10 cellular contexts compared by ENCODE assay signal in the genomic region with DNA sequence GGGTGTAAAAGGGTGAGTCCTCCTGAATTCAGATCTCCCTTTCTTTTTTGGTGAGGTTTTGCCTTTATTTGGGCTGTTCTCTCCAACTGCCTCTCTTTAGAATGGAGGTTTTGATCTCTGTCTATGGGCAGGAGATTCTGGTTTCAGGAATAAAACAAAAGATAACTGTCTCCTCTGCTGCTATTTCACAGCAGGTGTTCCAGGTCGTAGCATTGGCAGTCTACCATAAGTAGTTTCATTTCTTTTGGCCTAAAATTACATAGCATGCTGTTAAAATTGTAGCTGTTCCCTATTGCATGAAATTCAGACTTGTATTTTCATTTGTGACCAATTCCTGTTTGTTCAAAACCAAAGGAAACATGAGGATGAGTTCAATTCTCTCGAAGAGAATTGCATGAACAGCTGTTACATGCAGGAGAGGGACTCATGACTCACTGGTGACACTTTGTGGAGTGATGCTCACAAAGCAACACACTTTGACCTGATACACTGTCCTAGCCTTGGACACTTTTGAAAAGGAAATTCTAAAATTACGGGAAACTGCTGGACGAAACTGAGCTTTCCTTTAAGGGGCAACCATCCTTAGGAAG.
DNase-seq lines count a peak whose midpoint lies in the region; ATAC-seq, FAIRE-seq and TF ChIP-seq lines count a peak whose summit lies in the region.
"Had no signal": no experiment of that assay in that cellular context is flagged by ENCODE, and none has a peak within 500 bp of the region (broad histone marks: within the 10 kb centered on the region; RNA-seq: fewer than 3 reads in every experiment).

No MANE protein-coding gene starts in this region.

- no peaks in the 10 kb centered on the region for H4K20me1 ChIP-seq in DND-41 (ENCODE audit: insufficient read depth, low read length)
- no peaks in the 10 kb centered on the region for H4K20me1 ChIP-seq in GM23248 (ENCODE audit: insufficient read depth)
- no peaks in the 10 kb centered on the region for H4K20me1 ChIP-seq in HepG2 (ENCODE audit: insufficient read depth, low read length)

- FAIRE-seq in HepG2 (lab: Jason Lieb, UNC) = peak; percentile 42

- H3K36me3 ChIP-seq in DND-41 (ENCODE audit: insufficient read depth, low read length) (no peaks in the 10 kb centered on the region), GM23248 (ENCODE audit: low read depth) (no peaks in the 10 kb centered on the region), HepG2 (replicated peaks in 1 of 2; ENCODE audit: control insufficient read depth in 1 of 2, insufficient read depth in 2 of 2, low read length in 2 of 2) (no peaks in the 10 kb centered on the region)

- TF ChIP-seq CTCF in DND-41 (IDR thresholded peaks at IDR 0.05; ENCODE audit: borderline replicate concordance, extremely low read depth, low read length, poor library complexity, severe bottlenecking) = peak; percentile 65
- peak; percentile 51 for TF ChIP-seq CTCF in HepG2 (CRISPR knock-in tag; IDR thresholded peaks at IDR 0.05)

- POLR2A ChIA-PET in HepG2 (lab: Yijun Ruan, JAX) = no interaction called here

- BruUV-seq in HepG2 (replicated peaks; lab: Mats Ljungman, UMichigan) = no TSS peak

- no peak for TF ChIP-seq EP300 in HepG2 (IDR thresholded peaks at IDR 0.05; ENCODE audit: low read depth in 2 of 2, low read length in 2 of 2)
- no peak for TF ChIP-seq EP300 in HepG2 (CRISPR knock-in tag; IDR thresholded peaks at IDR 0.05; ENCODE audit: borderline replicate concordance)

- no peak for TF ChIP-seq POLR2A in HepG2 (IDR thresholded peaks at IDR 0.05; ENCODE audit: insufficient read depth in 1 of 2, low read depth in 2 of 2, low read length in 2 of 2)

- H3K4me1 ChIP-seq in DND-41 (ENCODE audit: insufficient read depth, low read length) (peaks cover 7% of the 10 kb centered on the region; the same call in 1 of the 2 replicates), GM23248 (ENCODE audit: insufficient read depth) (no peaks in the 10 kb centered on the region), HepG2 (ENCODE audit: insufficient read depth, low read length) (no peaks in the 10 kb centered on the region)
- H3K4me1 ChIP-seq: psoas muscle had no signal

- H3K4me2 ChIP-seq in DND-41 (ENCODE audit: insufficient read depth, low read length) = no peak overlapping the region
- no peak overlapping the region for H3K4me2 ChIP-seq in GM23248 (ENCODE audit: unreplicated experiment)
- no peak overlapping the region for H3K4me2 ChIP-seq in HepG2 (ENCODE audit: low read depth, low read length)

- H3K9me3 ChIP-seq in DND-41 (ENCODE audit: insufficient read depth, low read length, severe bottlenecking) (no peaks in the 10 kb centered on the region), GM23248 (ENCODE audit: low read depth) (no peaks in the 10 kb centered on the region), HepG2 (ENCODE audit: low read length) (no peaks in the 10 kb centered on the region)
- H3K9me3 ChIP-seq: psoas muscle had no signal

- H3F3A ChIP-seq in GM23248 (ENCODE audit: insufficient read depth) = no peaks in the 10 kb centered on the region

- ATAC-seq in DND-41 (ENCODE audit: insufficient read depth, low read depth) (peak; percentile 70; the same call in 2 of the 3 replicates), HepG2 (peak; percentile 77), GM19397 (IDR thresholded peaks at IDR 0.05; ENCODE audit: unreplicated experiment) (no peak), GM19328 (IDR thresholded peaks at IDR 0.05; ENCODE audit: unreplicated experiment) (no peak)
- ATAC-seq: psoas muscle had no signal

- 48 to 58% methylated on average over 4 of the region's 4 CpGs for WGBS in GM23248 (ENCODE audit: low coverage in 1 of 2, low lambda C conversion rate in 2 of 2, missing lambda C conversion rate in 2 of 2), 2 experiments
- WGBS in HepG2 (ENCODE audit: low lambda C conversion rate) = 3% methylated on average over 4 of the region's 4 CpGs

- H3K4me3 ChIP-seq in DND-41 (ENCODE audit: low read depth in 1 of 2, low read length in 2 of 2) (no peak overlapping the region), GM23248 (no peak overlapping the region), HepG2 (replicated peaks in 1 of 3; ENCODE audit: insufficient read depth in 1 of 3, low read depth in 2 of 3, low read length in 3 of 3) (no peak overlapping the region)
- H3K4me3 ChIP-seq: psoas muscle had no signal

- H3K27me3 ChIP-seq in DND-41 (ENCODE audit: insufficient read depth, low read length, poor library complexity) = no peaks in the 10 kb centered on the region
- H3K27me3 ChIP-seq in GM23248 (replicated peaks; ENCODE audit: insufficient read depth) = 0 out of 2 replicates have a peak, but pooled peaks cover under 1% of the 10 kb centered on the region
- peaks cover 0 to 44% of the 10 kb centered on the region in 2 experiments; a peak in 2 of 5 replicates for H3K27me3 ChIP-seq in HepG2 (ENCODE audit: control insufficient read depth in 1 of 2, insufficient read depth in 2 of 2, low read length in 2 of 2)

- H3K79me2 ChIP-seq in DND-41 (ENCODE audit: insufficient read depth, low read length) (no peaks in the 10 kb centered on the region), GM23248 (ENCODE audit: insufficient read depth) (no peaks in the 10 kb centered on the region), HepG2 (ENCODE audit: insufficient read depth, low read length) (no peaks in the 10 kb centered on the region)

- intact Hi-C loops in HepG2 (cut with micrococcal nuclease; ENCODE audit: unreplicated experiment) = no loop called here

- no peak overlapping the region for H2AFZ ChIP-seq in DND-41 (ENCODE audit: low read depth, low read length)
- no peak overlapping the region for H2AFZ ChIP-seq in GM23248
- H2AFZ ChIP-seq in HepG2 (ENCODE audit: low read length) = no peak overlapping the region

- H3K9me2 ChIP-seq in GM23248 (ENCODE audit: insufficient read depth) = no peaks in the 10 kb centered on the region

- DNase-seq in DND-41 = peak; percentile 27
- peak; percentile 62 for DNase-seq in GM23248
- DNase-seq in activated CD4-positive, alpha-beta T cell treated with anti-CD3 and anti-CD28 coated beads, Interleukin-2, amount 50 U/mL, for 48 hours = peak; percentile 15 to 20
- DNase-seq in HepG2 (ENCODE audit: low spot score) = peak; percentile 23
- no peak for DNase-seq in cerebellar cortex (ENCODE audit: low spot score)
- no peak for DNase-seq in NCI-H1694 treated with DMSO at 0.1 percent for 48 hours (lab: John Stamatoyannopoulos, UW)
- DNase-seq: effector CD8-positive, alpha-beta T cell; psoas muscle had no signal

- H3K27ac ChIP-seq in DND-41 (ENCODE audit: low read length) (peak overlapping the region; percentile 34; the same call in 1 of the 2 replicates), GM23248 (no peak overlapping the region), HepG2 (ENCODE audit: extremely low read length, insufficient read depth, low read length) (no peak overlapping the region)
- H3K27ac ChIP-seq: psoas muscle had no signal

- no peak for TF ChIP-seq RAD21 in HepG2 (CRISPR knock-in tag; IDR thresholded peaks at IDR 0.05)

- in situ Hi-C loops in GM23248 (cut with MboI) = no loop called here
- in situ Hi-C loops in HepG2 (cut with HindIII; ENCODE audit: extremely low pct_ligation_motif_present, low pct_unique_long_range_greater_than_20kb) = no loop called here

- CTCF ChIA-PET in HepG2 (lab: Yijun Ruan, JAX; ENCODE audit: low intra/inter-chr PET ratio, low total read pairs) = no interaction called here

- H3K9ac ChIP-seq in DND-41 (ENCODE audit: low read depth, low read length) (no peak overlapping the region), GM23248 (no peak overlapping the region), HepG2 (ENCODE audit: insufficient read depth, low read depth, low read length) (no peak overlapping the region)

TF ChIP-seq in HepG2, 621 proteins besides CTCF, POLR2A, EP300 and RAD21 (continues in another document):
- TF ChIP-seq, protein P1, sequence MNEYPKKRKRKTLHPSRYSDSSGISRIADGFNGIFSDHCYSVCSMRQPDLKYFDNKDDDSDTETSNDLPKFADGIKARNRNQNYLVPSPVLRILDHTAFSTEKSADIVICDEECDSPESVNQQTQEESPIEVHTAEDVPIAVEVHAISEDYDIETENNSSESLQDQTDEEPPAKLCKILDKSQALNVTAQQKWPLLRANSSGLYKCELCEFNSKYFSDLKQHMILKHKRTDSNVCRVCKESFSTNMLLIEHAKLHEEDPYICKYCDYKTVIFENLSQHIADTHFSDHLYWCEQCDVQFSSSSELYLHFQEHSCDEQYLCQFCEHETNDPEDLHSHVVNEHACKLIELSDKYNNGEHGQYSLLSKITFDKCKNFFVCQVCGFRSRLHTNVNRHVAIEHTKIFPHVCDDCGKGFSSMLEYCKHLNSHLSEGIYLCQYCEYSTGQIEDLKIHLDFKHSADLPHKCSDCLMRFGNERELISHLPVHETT (CRISPR knock-in tag; conservative IDR thresholded peaks at IDR 0.05) = no peak
- TF ChIP-seq ZNF83 (CRISPR knock-in tag; IDR thresholded peaks at IDR 0.05; ENCODE audit: borderline replicate concordance) (no peak), ZNF552 (CRISPR knock-in tag; IDR thresholded peaks at IDR 0.05; ENCODE audit: borderline replicate concordance) (no peak)

Comparison
In these comparisons a context has a peak if more than half of its experiments do, and no peak if none do; other contexts are left out.
1. ATAC-seq: peak in DND-41 (single experiment) and HepG2 (single experiment); none in GM19397 (single experiment) and GM19328 (single experiment).
2. DNase-seq: peak in DND-41 (single experiment), GM23248 (single experiment), activated CD4-positive, alpha-beta T cell treated with anti-CD3 and anti-CD28 coated beads, Interleukin-2, amount 50 U/mL, for 48 hours (2 of 2) and HepG2 (single experiment); none in cerebellar cortex (single experiment) and NCI-H1694 treated with DMSO at 0.1 percent for 48 hours (single experiment).